9 cellular contexts compared by ENCODE assay signal in the genomic region with DNA sequence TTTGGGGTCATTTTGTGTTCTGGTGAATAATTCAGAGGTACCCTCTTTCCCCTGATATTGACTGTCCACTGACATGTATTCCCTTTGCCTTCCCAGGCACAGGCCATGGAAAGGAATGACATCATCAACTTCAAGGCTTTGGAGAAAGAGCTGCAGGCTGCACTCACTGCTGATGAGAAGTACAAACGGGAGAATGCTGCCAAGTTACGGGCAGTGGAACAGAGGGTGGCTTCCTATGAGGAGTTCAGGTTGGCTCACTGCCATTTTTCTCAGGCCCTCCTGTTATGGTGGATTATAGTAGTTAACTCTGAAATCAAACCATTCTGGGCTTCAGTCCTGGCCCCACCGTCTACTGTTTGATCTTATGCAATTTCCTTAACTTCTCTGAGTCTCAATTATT. TPM values are rescaled to one million over a fixed set of nuclear protein-coding genes. Genes with fewer than 3 reads are reported as not detected.
DNase-seq lines count a peak whose midpoint lies in the region; ATAC-seq and TF ChIP-seq lines count a peak whose summit lies in the region.
"Had no signal": no experiment of that assay in that cellular context is flagged by ENCODE, and none has a peak within 500 bp of the region (broad histone marks: within the 10 kb centered on the region; RNA-seq: fewer than 3 reads in every experiment).

No MANE protein-coding gene starts in this region.

- peaks cover 45% of the 10 kb centered on the region for H3K4me1 Mint-ChIP-seq in osteocyte (ENCODE audit: unreplicated experiment)

- no peak overlapping the region for H3K27ac ChIP-seq in coronary artery

- H3K27me3 Mint-ChIP-seq in osteocyte (ENCODE audit: unreplicated experiment), result no peaks in the 10 kb centered on the region

- no peak for ATAC-seq in GM21786 (IDR thresholded peaks at IDR 0.05; ENCODE audit: unreplicated experiment)

- no peak for TF ChIP-seq CTCF in coronary artery (IDR thresholded peaks at IDR 0.05)
- no peak for TF ChIP-seq CTCF in osteocyte (IDR thresholded peaks at IDR 0.05)

- H3K36me3 Mint-ChIP-seq in osteocyte (ENCODE audit: unreplicated experiment), result peaks cover 3% of the 10 kb centered on the region

- H3K9me3 Mint-ChIP-seq in osteocyte (ENCODE audit: unreplicated experiment), result no peaks in the 10 kb centered on the region

- H3K4me3 Mint-ChIP-seq in osteocyte (ENCODE audit: unreplicated experiment), result peak overlapping the region; percentile 18

- no peak overlapping the region for H3K4me3 ChIP-seq in coronary artery

- H3K27ac Mint-ChIP-seq in osteocyte (ENCODE audit: unreplicated experiment), result peak overlapping the region; percentile 100

- DNase-seq in DMS53 treated with DMSO at 0.1 percent for 48 hours (lab: John Stamatoyannopoulos, UW; ENCODE audit: unreplicated experiment) (peak; percentile 72), NCI-H69 (lab: John Stamatoyannopoulos, UW) (peak; percentile 79), coronary artery (ENCODE audit: low spot score) (peak; percentile 36), osteocyte (ENCODE audit: extremely low spot score, unreplicated experiment) (no peak), NCI-H748 (lab: John Stamatoyannopoulos, UW; ENCODE audit: unreplicated experiment) (no peak), NCI-H146 (lab: John Stamatoyannopoulos, UW) (no peak), HT-29 (ENCODE audit: low spot score) (no peak)
- DNase-seq: occipital lobe had no signal

RNA-seq across cellular contexts. Expression of a gene that starts 1.6 kb away (rescaled TPM):
- total RNA-seq in osteocyte, result 95.6 and 102 TPM in 2 replicates
- total RNA-seq in HT-29 (2014; rRNA removed; shearing (Covaris generic)), result 142 and 143 TPM in 2 replicates

RNA-seq across cellular contexts. Expression of a gene that starts 14.4 kb away (rescaled TPM):
- total RNA-seq in osteocyte, result not detected in 2 replicates
- total RNA-seq in HT-29 (2014; rRNA removed; shearing (Covaris generic)), result 0.29 and 0.46 TPM in 2 replicates

RNA-seq across cellular contexts. Expression of a gene that starts 46.7 kb away (rescaled TPM):
- total RNA-seq in osteocyte, result 5.6 and 6.9 TPM in 2 replicates
- total RNA-seq in HT-29 (2014; rRNA removed; shearing (Covaris generic)), result 12.2 and 14.8 TPM in 2 replicates

RNA-seq across cellular contexts. Expression of a gene that starts 53.2 kb away (rescaled TPM):
- total RNA-seq in osteocyte, result not detected in 2 replicates
- not detected in 2 replicates for total RNA-seq in HT-29 (2014; rRNA removed; shearing (Covaris generic))

Comparison
In these comparisons a context has a peak if more than half of its experiments do, and no peak if none do; other contexts are left out.
1. DNase-seq: peak in DMS53 treated with DMSO at 0.1 percent for 48 hours (single experiment), NCI-H69 (single experiment) and coronary artery (single experiment); none in osteocyte (single experiment), NCI-H748 (single experiment), NCI-H146 (single experiment) and HT-29 (single experiment).